Comparison of ENCODE assay signal across 18 cellular contexts in genomic region chr9:83330207-83331196, GRCh38.
DNase-seq lines count a peak whose midpoint lies in the region; FAIRE-seq and TF ChIP-seq lines count a peak whose summit lies in the region.
"Had no signal": no experiment of that assay in that cellular context is flagged by ENCODE, and none has a peak within 500 bp of the region (broad histone marks: within the 10 kb centered on the region; RNA-seq: fewer than 3 reads in every experiment).

No MANE protein-coding gene starts in this region.

- 93% methylated on average over 8 of the region's 8 CpGs for WGBS in esophagus muscularis mucosa

- H3K36me3 Mint-ChIP-seq in astrocyte (ENCODE audit: low read depth, unreplicated experiment), result no peaks in the 10 kb centered on the region
- H3K36me3 Mint-ChIP-seq in progenitor cell of endocrine pancreas (ENCODE audit: insufficient read depth), result no peaks in the 10 kb centered on the region
- H3K36me3 Mint-ChIP-seq in endothelial cell (ENCODE audit: low read depth, unreplicated experiment), result peaks cover 3% of the 10 kb centered on the region
- H3K36me3 Mint-ChIP-seq: activated naive CD8-positive, alpha-beta T cell; immature natural killer cell had no signal

- H3K4me1 ChIP-seq in astrocyte (ENCODE audit: insufficient read depth, low read length), result no peaks in the 10 kb centered on the region
- peaks cover 0 to 4% (median 2%) of the 10 kb centered on the region in 4 donors for H3K4me1 ChIP-seq in esophagus muscularis mucosa
- H3K4me1 ChIP-seq: uterus had no signal

- no peaks in the 10 kb centered on the region for H3K79me2 ChIP-seq in astrocyte (ENCODE audit: insufficient read depth, low read length)

- H3K4me1 Mint-ChIP-seq in astrocyte (ENCODE audit: low read depth, unreplicated experiment) (peaks cover 5% of the 10 kb centered on the region), progenitor cell of endocrine pancreas (ENCODE audit: low read depth) (peaks cover 17% of the 10 kb centered on the region), endothelial cell (ENCODE audit: unreplicated experiment) (no peaks in the 10 kb centered on the region)
- H3K4me1 Mint-ChIP-seq: immature natural killer cell had no signal

- no peaks in the 10 kb centered on the region for H3K9me3 ChIP-seq in astrocyte (ENCODE audit: insufficient read depth, low read depth, low read length)
- no peaks in the 10 kb centered on the region for H3K9me3 ChIP-seq in esophagus muscularis mucosa
- H3K9me3 ChIP-seq: uterus had no signal

- H3K9ac ChIP-seq in astrocyte (ENCODE audit: low read length), result no peak overlapping the region

- H3K4me3 Mint-ChIP-seq in astrocyte (ENCODE audit: unreplicated experiment), result no peak overlapping the region
- no peak overlapping the region for H3K4me3 Mint-ChIP-seq in progenitor cell of endocrine pancreas (ENCODE audit: low read depth)
- no peak overlapping the region for H3K4me3 Mint-ChIP-seq in endothelial cell (ENCODE audit: unreplicated experiment)
- H3K4me3 Mint-ChIP-seq: activated naive CD8-positive, alpha-beta T cell; immature natural killer cell had no signal

- no peak overlapping the region for H2AFZ ChIP-seq in astrocyte (ENCODE audit: low read depth, low read length)

- DNase-seq in SIG-M5 treated with dmso at 0.1 percent for 504 hours (lab: John Stamatoyannopoulos, UW; ENCODE audit: unreplicated experiment), result peak; percentile 10
- DNase-seq in SIG-M5 (lab: John Stamatoyannopoulos, UW), result no peak
- DNase-seq in KBM-7, result peak; percentile 7
- no peak for DNase-seq in astrocyte (ENCODE audit: low read depth)
- DNase-seq in progenitor cell of endocrine pancreas (ENCODE audit: low spot score, unreplicated experiment), result no peak
- DNase-seq in endothelial cell (ENCODE audit: low spot score), result no peak
- no peak for DNase-seq in esophagus muscularis mucosa (ENCODE audit: extremely low spot score)
- DNase-seq in SKM-1 treated with dmso at 0.1 percent for 144 hours (lab: John Stamatoyannopoulos, UW; ENCODE audit: unreplicated experiment), result no peak
- DNase-seq: activated CD8-positive, alpha-beta memory T cell treated with anti-CD3 and anti-CD28 coated beads, Interleukin-2, amount 50 U/mL, for 4 hours; cortex of kidney; foreskin fibroblast; immature natural killer cell; KG1; NCI-H226; posterior cingulate gyrus; uterus had no signal

- no peak for TF ChIP-seq POLR2A in esophagus muscularis mucosa (IDR thresholded peaks at IDR 0.05; ENCODE audit: low read depth)

- H3K36me3 ChIP-seq in astrocyte (ENCODE audit: insufficient read depth, low read length), result no peaks in the 10 kb centered on the region
- H3K36me3 ChIP-seq in esophagus muscularis mucosa, result no peaks in the 10 kb centered on the region
- H3K36me3 ChIP-seq: uterus had no signal

- H3K27ac ChIP-seq in astrocyte (ENCODE audit: low read depth, low read length) (no peak overlapping the region), esophagus muscularis mucosa (replicated peaks in 1 of 4) (no peak overlapping the region)
- H3K27ac ChIP-seq: uterus had no signal

- H3K27me3 ChIP-seq in astrocyte (ENCODE audit: insufficient read depth, low read length) (no peaks in the 10 kb centered on the region), esophagus muscularis mucosa (no peaks in the 10 kb centered on the region)
- H3K27me3 ChIP-seq: uterus had no signal

- H3K9me3 Mint-ChIP-seq in astrocyte (ENCODE audit: unreplicated experiment) (no peaks in the 10 kb centered on the region), progenitor cell of endocrine pancreas (ENCODE audit: low read depth) (no peaks in the 10 kb centered on the region), endothelial cell (ENCODE audit: unreplicated experiment) (no peaks in the 10 kb centered on the region)
- H3K9me3 Mint-ChIP-seq: immature natural killer cell had no signal

- in situ Hi-C loops in KBM-7 (cut with MboI; ENCODE audit: low pct_unique_long_range_greater_than_20kb, low sequenced_read_pairs), result no loop called here

- peak; percentile 11 for TF ChIP-seq CTCF in astrocyte (IDR thresholded peaks at IDR 0.05; ENCODE audit: insufficient read depth, low read depth, low read length)
- peak; percentile 16 for TF ChIP-seq CTCF in progenitor cell of endocrine pancreas (IDR thresholded peaks at IDR 0.05; ENCODE audit: unreplicated experiment)
- no peak for TF ChIP-seq CTCF in endothelial cell (IDR thresholded peaks at IDR 0.05; ENCODE audit: unreplicated experiment)
- no peak for TF ChIP-seq CTCF in esophagus muscularis mucosa (IDR thresholded peaks at IDR 0.05)

- H3K27ac Mint-ChIP-seq in astrocyte (ENCODE audit: unreplicated experiment) (no peak overlapping the region), progenitor cell of endocrine pancreas (no peak overlapping the region), endothelial cell (ENCODE audit: unreplicated experiment) (no peak overlapping the region)
- H3K27ac Mint-ChIP-seq: activated naive CD8-positive, alpha-beta T cell; immature natural killer cell had no signal

- H4K20me1 ChIP-seq in astrocyte (ENCODE audit: insufficient read depth, low read length), result no peaks in the 10 kb centered on the region

- no peak for FAIRE-seq in astrocyte (lab: Jason Lieb, UNC)
- FAIRE-seq: G401.6 had no signal

- intact Hi-C loops in esophagus muscularis mucosa (cut with DNase I), result loop anchor here (10.0 kb wide), 1 partner anchor 314 kb away; no protein-coding TSS in a partner anchor

- H3K4me3 ChIP-seq in astrocyte (ENCODE audit: insufficient read depth, low read depth, low read length) (no peak overlapping the region), esophagus muscularis mucosa (no peak overlapping the region)
- H3K4me3 ChIP-seq: uterus had no signal

- peaks cover 6% of the 10 kb centered on the region for H3K27me3 Mint-ChIP-seq in astrocyte (ENCODE audit: low read depth, unreplicated experiment)
- H3K27me3 Mint-ChIP-seq in progenitor cell of endocrine pancreas, result no peaks in the 10 kb centered on the region
- no peaks in the 10 kb centered on the region for H3K27me3 Mint-ChIP-seq in endothelial cell (ENCODE audit: unreplicated experiment)
- H3K27me3 Mint-ChIP-seq: activated naive CD8-positive, alpha-beta T cell had no signal

- no peak overlapping the region for H3K4me2 ChIP-seq in astrocyte (ENCODE audit: low read length)

- no peak for TF ChIP-seq EP300 in esophagus muscularis mucosa (IDR thresholded peaks at IDR 0.05)

Comparison
In these comparisons a context has a peak if more than half of its experiments do, and no peak if none do; other contexts are left out.
1. DNase-seq: peak in SIG-M5 treated with dmso at 0.1 percent for 504 hours (single experiment) and KBM-7 (single experiment); none in SIG-M5 (single experiment), astrocyte (single experiment), progenitor cell of endocrine pancreas (single experiment), endothelial cell (single experiment), esophagus muscularis mucosa (single experiment) and SKM-1 treated with dmso at 0.1 percent for 144 hours (single experiment).
2. CTCF ChIP-seq: peak in astrocyte (single experiment) and progenitor cell of endocrine pancreas (single experiment); none in endothelial cell (single experiment) and esophagus muscularis mucosa (0 of 3).